In genomic region chr3:141429371-141430035, GRCh38 we compare ENCODE assay signal across 13 cellular contexts. TPM values are rescaled to one million over a fixed set of nuclear protein-coding genes. Genes with fewer than 3 reads are reported as not detected.
A peak's percentile ranks its signal among the peaks of the same experiment; 100 is the strongest.
DNase-seq lines count a peak whose midpoint lies in the region; TF ChIP-seq lines count a peak whose summit lies in the region.
"Had no signal": no experiment of that assay in that cellular context is flagged by ENCODE, and none has a peak within 500 bp of the region (broad histone marks: within the 10 kb centered on the region; RNA-seq: fewer than 3 reads in every experiment).

No MANE protein-coding gene starts in this region.

- in situ Hi-C loops in ACHN (cut with HindIII; ENCODE audit: low pct_ligation_motif_present, low pct_unique_long_range_greater_than_20kb, low sequenced_read_pairs) = no loop called here

- H3K4me3 Mint-ChIP-seq in activated CD4-positive, alpha-beta memory T cell treated with anti-CD3 and anti-CD28 coated beads for 36 hours = no peak overlapping the region
- H3K4me3 Mint-ChIP-seq in activated CD4-positive, alpha-beta memory T cell treated with anti-CD3 and anti-CD28 coated beads, Interleukin-2, amount 10 ng/mL, durations not matched to agents 7 days and 5 days = no peak overlapping the region
- no peak overlapping the region for H3K4me3 Mint-ChIP-seq in mesothelial cell of epicardium

- H3K27me3 Mint-ChIP-seq in activated CD4-positive, alpha-beta memory T cell treated with anti-CD3 and anti-CD28 coated beads for 36 hours = no peaks in the 10 kb centered on the region
- no peaks in the 10 kb centered on the region for H3K27me3 Mint-ChIP-seq in activated CD4-positive, alpha-beta memory T cell treated with anti-CD3 and anti-CD28 coated beads, Interleukin-2, amount 10 ng/mL, durations not matched to agents 7 days and 5 days
- no peaks in the 10 kb centered on the region for H3K27me3 Mint-ChIP-seq in mesothelial cell of epicardium (ENCODE audit: low read depth)

- POLR2A ChIA-PET in activated CD4-positive, alpha-beta memory T cell treated with anti-CD3 and anti-CD28 coated beads for 36 hours (lab: Charles Lee) = no interaction called here
- POLR2A ChIA-PET in activated CD4-positive, alpha-beta memory T cell treated with anti-CD3 and anti-CD28 coated beads, Interleukin-2, amount 10 ng/mL, durations not matched to agents 7 days and 5 days (lab: Charles Lee) = interaction anchor here (1.0 to 2.2 kb wide), 2 partner anchors 10 to 17 kb away, joined by 3 to 6 read pairs; no protein-coding TSS in a partner anchor

- H3K27ac Mint-ChIP-seq in activated CD4-positive, alpha-beta memory T cell treated with anti-CD3 and anti-CD28 coated beads for 36 hours = peak overlapping the region; percentile 39
- no peak overlapping the region for H3K27ac Mint-ChIP-seq in activated CD4-positive, alpha-beta memory T cell treated with anti-CD3 and anti-CD28 coated beads, Interleukin-2, amount 10 ng/mL, durations not matched to agents 7 days and 5 days
- H3K27ac Mint-ChIP-seq in mesothelial cell of epicardium = peak overlapping the region; percentile 31

- intact Hi-C loops in activated CD4-positive, alpha-beta memory T cell treated with anti-CD3 and anti-CD28 coated beads for 36 hours (cut with micrococcal nuclease) = no loop called here
- intact Hi-C loops in tibial artery (cut with DNase I; ENCODE audit: low total_unique reads) = no loop called here

- DNase-seq in activated CD4-positive, alpha-beta memory T cell treated with anti-CD3 and anti-CD28 coated beads for 36 hours = no peak
- DNase-seq in activated CD4-positive, alpha-beta memory T cell treated with anti-CD3 and anti-CD28 coated beads, Interleukin-2, amount 10 ng/mL, durations not matched to agents 7 days and 5 days = no peak
- DNase-seq in ecto neural progenitor cell (ENCODE audit: low spot score) = peak; percentile 33
- peak in 1 of 2 experiments; percentile 17 for DNase-seq in mesothelial cell of epicardium (ENCODE audit: low spot score in 2 of 2, unreplicated experiment in 2 of 2)
- no peak for DNase-seq in tibial artery
- no peak for DNase-seq in NK-92 treated with Interleukin-12 subunit alpha and Interleukin-12 subunit beta, amount 100 ng/mL, for 24 hours (lab: John Stamatoyannopoulos, UW)
- DNase-seq in ACHN = no peak
- DNase-seq in cerebellar nuclear complex (lab: John Stamatoyannopoulos, UW) = no peak
- DNase-seq: MG63; NCI-H2081; SHP77 treated with DMSO at 0.1 percent for 48 hours; stimulated activated CD4-positive, alpha-beta T cell treated with anti-CD3 and anti-CD28 coated beads, Interleukin-2, amount 100 ng/mL, for 24 hours; T-helper 9 cell had no signal

- no peak overlapping the region for H3K4me3 ChIP-seq in tibial artery
- H3K4me3 ChIP-seq: MG63 had no signal

- CTCF ChIA-PET in activated CD4-positive, alpha-beta memory T cell treated with anti-CD3 and anti-CD28 coated beads for 36 hours (lab: Charles Lee) = no interaction called here
- CTCF ChIA-PET in activated CD4-positive, alpha-beta memory T cell treated with anti-CD3 and anti-CD28 coated beads, Interleukin-2, amount 10 ng/mL, durations not matched to agents 7 days and 5 days (lab: Charles Lee) = interaction anchor here (3.4 kb wide), 1 partner anchor 68 kb away, joined by 9 read pairs; no protein-coding TSS in a partner anchor

- peaks cover 0 to 12% (median 11%) of the 10 kb centered on the region in 3 donors for H3K36me3 ChIP-seq in tibial artery
- H3K36me3 ChIP-seq: MG63 had no signal

- no peaks in the 10 kb centered on the region for H3K27me3 ChIP-seq in tibial artery
- H3K27me3 ChIP-seq: MG63 had no signal

- H3K9me3 ChIP-seq in tibial artery = no peaks in the 10 kb centered on the region
- H3K9me3 ChIP-seq: MG63 had no signal

- H3K4me1 ChIP-seq in tibial artery = peaks cover 10 to 100% (median 78%) of the 10 kb centered on the region in 4 donors

- peaks cover 37% of the 10 kb centered on the region for H3K4me1 Mint-ChIP-seq in activated CD4-positive, alpha-beta memory T cell treated with anti-CD3 and anti-CD28 coated beads for 36 hours (ENCODE audit: low read depth)
- H3K4me1 Mint-ChIP-seq in activated CD4-positive, alpha-beta memory T cell treated with anti-CD3 and anti-CD28 coated beads, Interleukin-2, amount 10 ng/mL, durations not matched to agents 7 days and 5 days = peaks cover 18% of the 10 kb centered on the region
- peaks cover 34% of the 10 kb centered on the region for H3K4me1 Mint-ChIP-seq in mesothelial cell of epicardium

- TF ChIP-seq CTCF in mesothelial cell of epicardium (IDR thresholded peaks at IDR 0.05; ENCODE audit: unreplicated experiment) = no peak
- TF ChIP-seq CTCF in tibial artery (IDR thresholded peaks at IDR 0.05) = no peak

- no peaks in the 10 kb centered on the region for H3K9me3 Mint-ChIP-seq in activated CD4-positive, alpha-beta memory T cell treated with anti-CD3 and anti-CD28 coated beads for 36 hours
- H3K9me3 Mint-ChIP-seq in activated CD4-positive, alpha-beta memory T cell treated with anti-CD3 and anti-CD28 coated beads, Interleukin-2, amount 10 ng/mL, durations not matched to agents 7 days and 5 days = no peaks in the 10 kb centered on the region
- H3K9me3 Mint-ChIP-seq in mesothelial cell of epicardium = no peaks in the 10 kb centered on the region

- peak overlapping the region; percentile 84 to 85 for H3K27ac ChIP-seq in tibial artery

- H3K36me3 Mint-ChIP-seq in activated CD4-positive, alpha-beta memory T cell treated with anti-CD3 and anti-CD28 coated beads for 36 hours = peaks cover 18% of the 10 kb centered on the region
- H3K36me3 Mint-ChIP-seq in activated CD4-positive, alpha-beta memory T cell treated with anti-CD3 and anti-CD28 coated beads, Interleukin-2, amount 10 ng/mL, durations not matched to agents 7 days and 5 days (ENCODE audit: low read depth) = peaks cover 19% of the 10 kb centered on the region
- peaks cover 10% of the 10 kb centered on the region for H3K36me3 Mint-ChIP-seq in mesothelial cell of epicardium

RNA-seq across cellular contexts. Expression of gene RASA2, which starts 57.3 kb away (rescaled TPM):
- 10 to 100 TPM; 34.7 to 35.0 TPM for total RNA-seq in activated CD4-positive, alpha-beta memory T cell treated with anti-CD3 and anti-CD28 coated beads for 36 hours
- total RNA-seq in activated CD4-positive, alpha-beta memory T cell treated with anti-CD3 and anti-CD28 coated beads, Interleukin-2, amount 10 ng/mL, durations not matched to agents 7 days and 5 days = 10 to 100 TPM; 53.7 to 54.5 TPM
- 14.5 to 15.5 TPM (median 15.5 TPM) in 3 replicates for total RNA-seq in mesothelial cell of epicardium
